ENCODE assay signal across 23 cellular contexts in genomic region chr3:160437083-160437455, GRCh38. TPM values are rescaled to one million over a fixed set of nuclear protein-coding genes. Genes with fewer than 3 reads are reported as not detected.
DNase-seq lines count a peak whose midpoint lies in the region; ATAC-seq and TF ChIP-seq lines count a peak whose summit lies in the region.
"Had no signal": no experiment of that assay in that cellular context is flagged by ENCODE, and none has a peak within 500 bp of the region (broad histone marks: within the 10 kb centered on the region; RNA-seq: fewer than 3 reads in every experiment).

No MANE protein-coding gene starts in this region.

- H3K4me1 ChIP-seq in SK-N-SH (ENCODE audit: control insufficient read depth in 1 of 2, insufficient read depth in 2 of 2, low read depth in 1 of 2, low read length in 1 of 2), result no peaks in the 10 kb centered on the region
- H3K4me1 ChIP-seq: ascending aorta, BE2C, esophagus squamous epithelium had no signal

- H2AFZ ChIP-seq in SK-N-SH (ENCODE audit: low read depth), result no peak overlapping the region

- H3K9me3 Mint-ChIP-seq in stimulated activated naive CD8-positive, alpha-beta T cell treated with anti-CD3 and anti-CD28 coated beads, Interleukin-15, amount 100 ng/mL, for 72 hours, result peaks cover 0 to 4% of the 10 kb centered on the region in 2 donors
- H3K9me3 Mint-ChIP-seq in activated naive CD8-positive, alpha-beta T cell treated with anti-CD3 and anti-CD28 coated beads for 36 hours, result peaks cover 2% of the 10 kb centered on the region

- H4K20me1 ChIP-seq in SK-N-SH (ENCODE audit: insufficient read depth), result no peaks in the 10 kb centered on the region

- H3K4me3 ChIP-seq in SK-N-SH (ENCODE audit: low read depth in 2 of 2, low read length in 1 of 2) (no peak overlapping the region), H7 (ENCODE audit: insufficient read depth, low read depth, low read length) (no peak overlapping the region)
- H3K4me3 ChIP-seq: ascending aorta, esophagus squamous epithelium, HAP-1 had no signal

- no peaks in the 10 kb centered on the region for H3K9me2 ChIP-seq in SK-N-SH

- H3K36me3 ChIP-seq in SK-N-SH (replicated peaks in 1 of 2; ENCODE audit: control insufficient read depth in 1 of 2, insufficient read depth in 2 of 2, low read length in 1 of 2), result peaks cover 55 to 68% of the 10 kb centered on the region in 2 experiments
- H3K36me3 ChIP-seq in H7 (replicated peaks; ENCODE audit: control insufficient read depth, insufficient read depth, low read length), result peaks cover 16% of the 10 kb centered on the region

- TF ChIP-seq EP300 in SK-N-SH (IDR thresholded peaks at IDR 0.05; ENCODE audit: borderline replicate concordance in 1 of 2, low read depth in 1 of 2, low read length in 1 of 2), result no peak

- no peaks in the 10 kb centered on the region for H3K9me3 ChIP-seq in SK-N-SH
- H3K9me3 ChIP-seq: ascending aorta, BE2C, esophagus squamous epithelium, HAP-1 had no signal

- peaks cover 55% of the 10 kb centered on the region for H3K36me3 Mint-ChIP-seq in activated naive CD8-positive, alpha-beta T cell treated with anti-CD3 and anti-CD28 coated beads for 36 hours

- POLR2A ChIA-PET in SK-N-SH (lab: Yijun Ruan, JAX), result no interaction called here

- H3K4me2 ChIP-seq in SK-N-SH, result no peak overlapping the region

- no peaks in the 10 kb centered on the region for H3K27me3 Mint-ChIP-seq in stimulated activated naive CD8-positive, alpha-beta T cell treated with anti-CD3 and anti-CD28 coated beads, Interleukin-15, amount 100 ng/mL, for 72 hours
- no peaks in the 10 kb centered on the region for H3K27me3 Mint-ChIP-seq in activated naive CD8-positive, alpha-beta T cell treated with anti-CD3 and anti-CD28 coated beads for 36 hours
- H3K27me3 Mint-ChIP-seq: progenitor cell of endocrine pancreas had no signal

- CTCF ChIA-PET in SK-N-SH (lab: Yijun Ruan, JAX), result interaction anchor here (0.8 kb wide), 1 partner anchor 11 kb away, joined by 3 read pairs; no protein-coding TSS in a partner anchor

- DNase-seq in SK-N-SH (no peak), H7 (no peak), SW 1271 (lab: John Stamatoyannopoulos, UW) (no peak)
- no peak for DNase-seq in stimulated activated naive CD8-positive, alpha-beta T cell treated with anti-CD3 and anti-CD28 coated beads, Interleukin-15, amount 100 ng/mL, for 72 hours
- DNase-seq in stimulated activated naive CD8-positive, alpha-beta T cell treated with anti-CD3 and anti-CD28 coated beads, Interleukin-15, Interleukin-2, amounts not matched to agents 100 U/mL and 50 U/mL, for 24 hours, result no peak
- no peak for DNase-seq in activated naive CD8-positive, alpha-beta T cell treated with anti-CD3 and anti-CD28 coated beads for 36 hours
- DNase-seq: activated CD4-positive, alpha-beta T cell treated with anti-CD3 and anti-CD28 coated beads, Interleukin-2, amount 50 U/mL, for 48 hours; BE2C; cerebellar nuclear complex; effector CD4-positive, alpha-beta T cell; esophagus squamous epithelium; GDM1; IMR-90; kidney glomerular epithelial cell; NCI-H1694 treated with DMSO at 0.1 percent for 48 hours; NCI-H2227 treated with DMSO at 0.1 percent for 48 hours; small intestine; stimulated activated CD4-positive, alpha-beta T cell treated with anti-CD3 and anti-CD28 coated beads, Interleukin-4, amount 100 ng/mL, for 1 hour had no signal

- no peak for TF ChIP-seq CTCF in SK-N-SH (IDR thresholded peaks at IDR 0.05)

- no peak for TF ChIP-seq RAD21 in SK-N-SH (IDR thresholded peaks at IDR 0.05; ENCODE audit: low read length)

- ATAC-seq in SK-N-SH treated with all-trans-retinoic acid at 6 μM for 48 hours (peak; percentile 26; the same call in 1 of the 3 replicates), HG02571 (IDR thresholded peaks at IDR 0.05; ENCODE audit: unreplicated experiment) (no peak)
- ATAC-seq in stimulated activated naive CD8-positive, alpha-beta T cell treated with anti-CD3 and anti-CD28 coated beads, Interleukin-15, amount 100 ng/mL, for 72 hours, result peak; percentile 48
- ATAC-seq in stimulated activated naive CD8-positive, alpha-beta T cell treated with anti-CD3 and anti-CD28 coated beads, Interleukin-15, Interleukin-2, amounts not matched to agents 100 U/mL and 50 U/mL, for 24 hours, result no peak

- peaks cover 98% of the 10 kb centered on the region for H3K79me2 ChIP-seq in SK-N-SH (ENCODE audit: insufficient read depth)

- H3K27me3 ChIP-seq in SK-N-SH (ENCODE audit: insufficient read depth) (no peaks in the 10 kb centered on the region), H7 (ENCODE audit: control insufficient read depth, insufficient read depth, low read length) (no peaks in the 10 kb centered on the region)
- H3K27me3 ChIP-seq: ascending aorta, BE2C, esophagus squamous epithelium had no signal

- 85% methylated on average over 5 of the region's 5 CpGs for WGBS in SK-N-SH (ENCODE audit: low lambda C conversion rate)

- H3K27ac Mint-ChIP-seq in stimulated activated naive CD8-positive, alpha-beta T cell treated with anti-CD3 and anti-CD28 coated beads, Interleukin-15, amount 100 ng/mL, for 72 hours, result no peak overlapping the region
- H3K27ac Mint-ChIP-seq in activated naive CD8-positive, alpha-beta T cell treated with anti-CD3 and anti-CD28 coated beads for 36 hours, result peak overlapping the region; percentile 25

- peaks cover 35% of the 10 kb centered on the region for H3K4me1 Mint-ChIP-seq in stimulated activated naive CD8-positive, alpha-beta T cell treated with anti-CD3 and anti-CD28 coated beads, Interleukin-15, amount 100 ng/mL, for 72 hours
- H3K4me1 Mint-ChIP-seq in activated naive CD8-positive, alpha-beta T cell treated with anti-CD3 and anti-CD28 coated beads for 36 hours, result peaks cover 27% of the 10 kb centered on the region

- no peak overlapping the region for H3K27ac ChIP-seq in SK-N-SH (ENCODE audit: low read depth in 2 of 2, low read length in 1 of 2)
- H3K27ac ChIP-seq: ascending aorta, esophagus squamous epithelium had no signal

- H3K9ac ChIP-seq in SK-N-SH, result no peak overlapping the region

- H3F3A ChIP-seq in SK-N-SH (replicated peaks; ENCODE audit: insufficient read depth), result peaks cover 72% of the 10 kb centered on the region

- H3K4me3 Mint-ChIP-seq in stimulated activated naive CD8-positive, alpha-beta T cell treated with anti-CD3 and anti-CD28 coated beads, Interleukin-15, amount 100 ng/mL, for 72 hours, result no peak overlapping the region
- H3K4me3 Mint-ChIP-seq in activated naive CD8-positive, alpha-beta T cell treated with anti-CD3 and anti-CD28 coated beads for 36 hours, result no peak overlapping the region

TF ChIP-seq in SK-N-SH treated with all-trans-retinoic acid at 6 μM for 48 hours, 23 proteins besides CTCF, POLR2A, EP300 and RAD21 (continues in another document):
- TF ChIP-seq CSRNP3 (CRISPR knock-in tag; IDR thresholded peaks at IDR 0.05), result no peak
- no peak for TF ChIP-seq ZNF8 (CRISPR knock-in tag; IDR thresholded peaks at IDR 0.05)
- no peak for TF ChIP-seq OSR1 (CRISPR knock-in tag; IDR thresholded peaks at IDR 0.05)

TF ChIP-seq in SK-N-SH, 30 proteins besides CTCF, POLR2A, EP300 and RAD21 (continues in another document):
- TF ChIP-seq TCF12 (IDR thresholded peaks at IDR 0.05) (no peak), RCOR1 (IDR thresholded peaks at IDR 0.05; ENCODE audit: low read length) (no peak), TAF1 (IDR thresholded peaks at IDR 0.05; ENCODE audit: borderline replicate concordance, low read depth, low read length) (no peak), FOXM1 (IDR thresholded peaks at IDR 0.05; ENCODE audit: low read depth) (no peak), JUND (IDR thresholded peaks at IDR 0.05) (no peak), NFIC (IDR thresholded peaks at IDR 0.05; ENCODE audit: borderline replicate concordance) (no peak), USF1 (IDR thresholded peaks at IDR 0.05; ENCODE audit: borderline replicate concordance, low read depth) (no peak), TEAD4 (IDR thresholded peaks at IDR 0.05; ENCODE audit: borderline replicate concordance, insufficient read depth) (no peak), EZH2phosphoT487 (IDR thresholded peaks at IDR 0.05; ENCODE audit: borderline replicate concordance, low read depth) (no peak), CHD2 (IDR thresholded peaks at IDR 0.05; ENCODE audit: low read length, partially characterized antibody) (no peak), GABPA (IDR thresholded peaks at IDR 0.05; ENCODE audit: low read depth) (no peak), POLR2AphosphoS5 (IDR thresholded peaks at IDR 0.05; ENCODE audit: low read depth, low read length) (no peak; the same call in 1 of the 2 replicates), RFX5 (IDR thresholded peaks at IDR 0.05; ENCODE audit: low read length) (no peak), MXI1 (IDR thresholded peaks at IDR 0.05; ENCODE audit: low read depth, low read length) (no peak), GATA2 (CRISPR knock-in tag; IDR thresholded peaks at IDR 0.05) (no peak)

RNA-seq across cellular contexts. Expression of gene TRIM59, which starts 12.5 kb away (rescaled TPM):
- 4.1 and 5.3 TPM in 2 replicates for polyA plus RNA-seq in SK-N-SH (2012; rRNA removed)
- polyA plus RNA-seq in SK-N-SH (2012; cell fraction: cytosol; rRNA removed), result 5.1 and 6.1 TPM in 2 replicates
- 4.1 and 6.0 TPM in 2 replicates for polyA plus RNA-seq in SK-N-SH (2012; cell fraction: nucleus; rRNA removed)
- total RNA-seq in activated naive CD8-positive, alpha-beta T cell treated with anti-CD3 and anti-CD28 coated beads for 36 hours, result 10 to 100 TPM; 43.3 to 44.0 TPM
- total RNA-seq in H7 (2014; rRNA removed; shearing (Covaris generic)), result 32.6 and 42.3 TPM in 2 replicates
- total RNA-seq: ascending aorta had no signal

RNA-seq across cellular contexts. Expression of gene SMC4, which starts 37.6 kb away (rescaled TPM):
- 18.8 and 26.1 TPM in 2 replicates for polyA plus RNA-seq in SK-N-SH (2012; rRNA removed)
- polyA plus RNA-seq in SK-N-SH (2012; cell fraction: cytosol; rRNA removed), result 24.9 and 28.6 TPM in 2 replicates
- polyA plus RNA-seq in SK-N-SH (2012; cell fraction: nucleus; rRNA removed), result 30.2 and 48.3 TPM in 2 replicates
- total RNA-seq in activated naive CD8-positive, alpha-beta T cell treated with anti-CD3 and anti-CD28 coated beads for 36 hours, result 100 to 1,000 TPM; 153 to 164 TPM
- total RNA-seq in H7 (2014; rRNA removed; shearing (Covaris generic)), result 71.9 and 109 TPM in 2 replicates

RNA-seq across cellular contexts. Expression of gene IFT80, which starts 38.0 kb away (rescaled TPM):
- polyA plus RNA-seq in SK-N-SH (2012; rRNA removed), result 10.5 and 17.4 TPM in 2 replicates
- polyA plus RNA-seq in SK-N-SH (2012; cell fraction: cytosol; rRNA removed), result 15.9 and 19.4 TPM in 2 replicates
- 12.5 and 34.3 TPM in 2 replicates for polyA plus RNA-seq in SK-N-SH (2012; cell fraction: nucleus; rRNA removed)
- total RNA-seq in activated naive CD8-positive, alpha-beta T cell treated with anti-CD3 and anti-CD28 coated beads for 36 hours, result 10 to 100 TPM; 11.2 to 12.2 TPM
- 19.9 and 28.1 TPM in 2 replicates for total RNA-seq in H7 (2014; rRNA removed; shearing (Covaris generic))

Comparison
In these comparisons a context has a peak if more than half of its experiments do, and no peak if none do; other contexts are left out.
1. ATAC-seq: peak in SK-N-SH treated with all-trans-retinoic acid at 6 μM for 48 hours (single experiment) and stimulated activated naive CD8-positive, alpha-beta T cell treated with anti-CD3 and anti-CD28 coated beads, Interleukin-15, amount 100 ng/mL, for 72 hours (single experiment); none in stimulated activated naive CD8-positive, alpha-beta T cell treated with anti-CD3 and anti-CD28 coated beads, Interleukin-15, Interleukin-2, amounts not matched to agents 100 U/mL and 50 U/mL, for 24 hours (single experiment) and HG02571 (single experiment).